Comparison of ENCODE assay signal across 9 cellular contexts in the genomic region with DNA sequence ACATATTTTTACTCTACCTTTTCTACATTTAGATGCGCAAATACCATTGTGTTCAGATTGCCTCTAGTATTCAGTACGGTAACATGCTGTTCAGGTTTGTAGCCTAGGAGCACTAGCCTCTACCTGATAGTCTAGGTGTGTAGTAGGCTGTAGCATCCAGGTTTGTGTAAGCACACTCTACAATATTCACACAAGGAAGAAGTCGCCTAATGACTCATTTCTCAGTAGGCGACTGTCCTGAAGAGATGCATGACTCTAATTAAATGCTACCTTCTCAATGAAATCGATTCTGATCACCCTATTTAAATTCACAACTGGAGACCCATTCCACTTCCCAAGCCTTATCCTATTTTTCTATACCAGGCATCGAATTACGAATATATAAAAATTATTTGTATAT. TPM values are rescaled to one million over a fixed set of nuclear protein-coding genes. Genes with fewer than 3 reads are reported as not detected.
A peak's percentile ranks its signal among the peaks of the same experiment; 100 is the strongest.
DNase-seq lines count a peak whose midpoint lies in the region; ATAC-seq, FAIRE-seq and TF ChIP-seq lines count a peak whose summit lies in the region.
"Had no signal": no experiment of that assay in that cellular context is flagged by ENCODE, and none has a peak within 500 bp of the region (broad histone marks: within the 10 kb centered on the region; RNA-seq: fewer than 3 reads in every experiment).

No MANE protein-coding gene starts in this region.

- peak overlapping the region; percentile 97 for H3K4me2 ChIP-seq in astrocyte (ENCODE audit: low read length)

- no peaks in the 10 kb centered on the region for H3K9me3 ChIP-seq in astrocyte (ENCODE audit: insufficient read depth, low read depth, low read length)
- H3K9me3 ChIP-seq: neutrophil had no signal

- H3K9ac ChIP-seq in astrocyte (ENCODE audit: low read length): peak overlapping the region; percentile 79

- no peak for DNase-seq in HFF-Myc (ENCODE audit: extremely low read depth, low read depth)
- no peak for DNase-seq in astrocyte (ENCODE audit: low read depth)
- DNase-seq in memory B cell (ENCODE audit: low spot score in 2 of 2): no peak
- no peak for DNase-seq in NCI-H510A (lab: John Stamatoyannopoulos, UW)
- no peak for DNase-seq in NCI-H1092 treated with DMSO at 0.1 percent for 48 hours (lab: John Stamatoyannopoulos, UW)

- peak overlapping the region; percentile 61 for H3K4me3 ChIP-seq in HFF-Myc (replicated peaks; ENCODE audit: low read depth, low read length)
- peak overlapping the region; percentile 80 for H3K4me3 ChIP-seq in astrocyte (ENCODE audit: insufficient read depth, low read depth, low read length)

- peaks cover 48% of the 10 kb centered on the region for H3K79me2 ChIP-seq in astrocyte (ENCODE audit: insufficient read depth, low read length)

- H3K36me3 ChIP-seq in astrocyte (ENCODE audit: insufficient read depth, low read length): no peaks in the 10 kb centered on the region
- H3K36me3 ChIP-seq: neutrophil had no signal

- peaks cover 6% of the 10 kb centered on the region for H3K4me1 ChIP-seq in astrocyte (ENCODE audit: insufficient read depth, low read length)

- no peaks in the 10 kb centered on the region for H3K9me3 Mint-ChIP-seq in astrocyte (ENCODE audit: unreplicated experiment)
- no peaks in the 10 kb centered on the region for H3K9me3 Mint-ChIP-seq in memory B cell

- H3K27ac ChIP-seq in 22Rv1 (peak overlapping the region; percentile 91), astrocyte (ENCODE audit: low read depth, low read length) (no peak overlapping the region)

- H2AFZ ChIP-seq in astrocyte (ENCODE audit: low read depth, low read length): no peak overlapping the region

- H3K36me3 Mint-ChIP-seq in astrocyte (ENCODE audit: low read depth, unreplicated experiment) (no peaks in the 10 kb centered on the region), memory B cell (peaks cover 2% of the 10 kb centered on the region)

- TF ChIP-seq CTCF in 22Rv1 (IDR thresholded peaks at IDR 0.05) (no peak), HFF-Myc (IDR thresholded peaks at IDR 0.05; ENCODE audit: low read depth, low read length, missing control alignments) (no peak), astrocyte (IDR thresholded peaks at IDR 0.05; ENCODE audit: insufficient read depth, low read depth, low read length) (no peak)

- no peak for FAIRE-seq in astrocyte (lab: Jason Lieb, UNC)

- H3K27ac Mint-ChIP-seq in astrocyte (ENCODE audit: unreplicated experiment) (no peak overlapping the region), memory B cell (peak overlapping the region; percentile 47)

- H3K4me3 Mint-ChIP-seq in astrocyte (ENCODE audit: unreplicated experiment) (peak overlapping the region; percentile 94), memory B cell (peak overlapping the region; percentile 84)

- ATAC-seq in memory B cell (ENCODE audit: low read depth) (no peak), HG03520 (IDR thresholded peaks at IDR 0.05; ENCODE audit: unreplicated experiment) (no peak), GM18867 (IDR thresholded peaks at IDR 0.05; ENCODE audit: unreplicated experiment) (no peak)

- H3K27me3 Mint-ChIP-seq in astrocyte (ENCODE audit: low read depth, unreplicated experiment): no peaks in the 10 kb centered on the region
- H3K27me3 Mint-ChIP-seq in memory B cell: no peaks in the 10 kb centered on the region

- H3K4me1 Mint-ChIP-seq in astrocyte (ENCODE audit: low read depth, unreplicated experiment) (peaks cover 1% of the 10 kb centered on the region), memory B cell (peaks cover 32% of the 10 kb centered on the region)

- no peaks in the 10 kb centered on the region for H3K27me3 ChIP-seq in astrocyte (ENCODE audit: insufficient read depth, low read length)
- H3K27me3 ChIP-seq: neutrophil had no signal

- H4K20me1 ChIP-seq in astrocyte (ENCODE audit: insufficient read depth, low read length): peaks cover 34% of the 10 kb centered on the region

RNA-seq across cellular contexts. Expression of a gene that starts 1.3 kb away (rescaled TPM):
- 21.5 and 21.8 TPM in 2 replicates for total RNA-seq in astrocyte
